Comparison of ENCODE assay signal across 28 cellular contexts in genomic region chr2:122858813-122859212, GRCh38.
"Had no signal": no experiment of that assay in that cellular context is flagged by ENCODE, and none has a peak within 500 bp of the region (broad histone marks: within the 10 kb centered on the region; RNA-seq: fewer than 3 reads in every experiment).

No MANE protein-coding gene starts in this region.

- ATAC-seq: stimulated activated effector memory CD8-positive, alpha-beta T cell treated with anti-CD3 and anti-CD28 coated beads, Interleukin-12 subunit alpha, Interleukin-12 subunit beta, amount 100 ng/mL, for 72 hours; stimulated activated memory B cell treated with anti-CD40 and anti-IgM and Interleukin-4, amounts not matched to agents 10 μg/mL and 1 μg/mL and 100 μg/mL, for 72 hours; stimulated activated naive B cell treated with anti-CD40 and anti-IgM and Interleukin-4, amounts not matched to agents 10 μg/mL and 1 μg/mL and 100 μg/mL, for 72 hours; stimulated activated naive CD8-positive, alpha-beta T cell treated with anti-CD3 and anti-CD28 coated beads, Interleukin-15, amount 100 ng/mL, for 72 hours; stimulated activated naive CD8-positive, alpha-beta T cell treated with anti-CD3 and anti-CD28 coated beads, Interleukin-15, Interleukin-2, amounts not matched to agents 100 U/mL and 50 U/mL, for 24 hours; upper lobe of right lung had no signal

- H3K4me1 ChIP-seq: stomach, suprapubic skin, testis, thyroid gland, tibial artery, tibial nerve, transverse colon, upper lobe of left lung, upper lobe of right lung, uterus, vagina had no signal

- DNase-seq: stimulated activated CD4-positive, alpha-beta T cell treated with anti-CD3 and anti-CD28 coated beads, Interleukin-2, amount 100 ng/mL, for 48 hours; stimulated activated CD4-positive, alpha-beta T cell treated with anti-CD3 and anti-CD28 coated beads, Interleukin-4, amount 100 ng/mL, for 1 hour; stimulated activated CD4-positive, alpha-beta T cell treated with anti-CD3 and anti-CD28 coated beads, Interleukin-4, amount 100 ng/mL, for 24 hours; stimulated activated CD4-positive, alpha-beta T cell treated with anti-CD3 and anti-CD28 coated beads, Interleukin-4, amount 100 ng/mL, for 4 hours; stimulated activated CD8-positive, alpha-beta memory T cell treated with anti-CD3 and anti-CD28 coated beads, Interleukin-4, amount 100 ng/mL, for 48 hours; stimulated activated naive B cell treated with anti-CD40 and anti-IgM and Interleukin-4, amounts not matched to agents 10 μg/mL and 1 μg/mL and 100 μg/mL, for 72 hours; stimulated activated naive CD4-positive, alpha-beta T cell; stimulated activated naive CD4-positive, alpha-beta T cell treated with Interleukin-2 at 50 U/mL for 16 hours; stimulated activated naive CD8-positive, alpha-beta T cell treated with anti-CD3 and anti-CD28 coated beads, Interleukin-15, amount 100 ng/mL, for 72 hours; stimulated activated naive CD8-positive, alpha-beta T cell treated with anti-CD3 and anti-CD28 coated beads, Interleukin-15, Interleukin-2, amounts not matched to agents 100 U/mL and 50 U/mL, for 24 hours; stomach; substantia nigra; testis; thyroid gland; tibial artery; transverse colon; trophoblast cell; upper lobe of left lung; upper lobe of right lung; uterus had no signal

- H3K4me1 Mint-ChIP-seq: stimulated activated effector memory CD8-positive, alpha-beta T cell treated with anti-CD3 and anti-CD28 coated beads, Interleukin-12 subunit alpha, Interleukin-12 subunit beta, amount 100 ng/mL, for 72 hours; stimulated activated memory B cell treated with anti-CD40 and anti-IgM and Interleukin-4, amounts not matched to agents 10 μg/mL and 1 μg/mL and 100 μg/mL, for 72 hours; stimulated activated naive B cell treated with anti-CD40 and anti-IgM and Interleukin-4, amounts not matched to agents 10 μg/mL and 1 μg/mL and 100 μg/mL, for 72 hours; stimulated activated naive CD8-positive, alpha-beta T cell treated with anti-CD3 and anti-CD28 coated beads, Interleukin-15, amount 100 ng/mL, for 72 hours had no signal

- H3K36me3 Mint-ChIP-seq: stimulated activated effector memory CD8-positive, alpha-beta T cell treated with anti-CD3 and anti-CD28 coated beads, Interleukin-12 subunit alpha, Interleukin-12 subunit beta, amount 100 ng/mL, for 72 hours; stimulated activated memory B cell treated with anti-CD40 and anti-IgM and Interleukin-4, amounts not matched to agents 10 μg/mL and 1 μg/mL and 100 μg/mL, for 72 hours; stimulated activated naive B cell treated with anti-CD40 and anti-IgM and Interleukin-4, amounts not matched to agents 10 μg/mL and 1 μg/mL and 100 μg/mL, for 72 hours; type B pancreatic cell had no signal

- H3K9me3 Mint-ChIP-seq: type B pancreatic cell had no signal

- H3K27me3 ChIP-seq: stomach, suprapubic skin, testis, thyroid gland, tibial artery, tibial nerve, transverse colon, upper lobe of left lung, upper lobe of right lung, uterus, vagina had no signal

- H3K4me3 ChIP-seq: stomach, suprapubic skin, testis, thoracic aorta, thyroid gland, tibial artery, tibial nerve, transverse colon, upper lobe of left lung, upper lobe of right lung, uterus, vagina had no signal

- H3K36me3 ChIP-seq: stomach, suprapubic skin, thoracic aorta, thyroid gland, tibial artery, tibial nerve, transverse colon, upper lobe of left lung, upper lobe of right lung, uterus, vagina had no signal

- H3K4me3 Mint-ChIP-seq: stimulated activated effector memory CD8-positive, alpha-beta T cell treated with anti-CD3 and anti-CD28 coated beads, Interleukin-12 subunit alpha, Interleukin-12 subunit beta, amount 100 ng/mL, for 72 hours; stimulated activated memory B cell treated with anti-CD40 and anti-IgM and Interleukin-4, amounts not matched to agents 10 μg/mL and 1 μg/mL and 100 μg/mL, for 72 hours; stimulated activated naive B cell treated with anti-CD40 and anti-IgM and Interleukin-4, amounts not matched to agents 10 μg/mL and 1 μg/mL and 100 μg/mL, for 72 hours; stimulated activated naive CD8-positive, alpha-beta T cell treated with anti-CD3 and anti-CD28 coated beads, Interleukin-15, amount 100 ng/mL, for 72 hours; stimulated activated naive CD8-positive, alpha-beta T cell treated with anti-CD3 and anti-CD28 coated beads, Interleukin-15, Interleukin-2, amounts not matched to agents 100 ng/mL and 50 ng/mL, for 24 hours; type B pancreatic cell had no signal

- H3K9me3 ChIP-seq: stomach, suprapubic skin, testis, thoracic aorta, thyroid gland, tibial artery, tibial nerve, transverse colon, upper lobe of left lung, upper lobe of right lung, uterus, vagina had no signal

- H3K27ac Mint-ChIP-seq: stimulated activated effector memory CD8-positive, alpha-beta T cell treated with anti-CD3 and anti-CD28 coated beads, Interleukin-12 subunit alpha, Interleukin-12 subunit beta, amount 100 ng/mL, for 72 hours; stimulated activated memory B cell treated with anti-CD40 and anti-IgM and Interleukin-4, amounts not matched to agents 10 μg/mL and 1 μg/mL and 100 μg/mL, for 72 hours; stimulated activated naive B cell treated with anti-CD40 and anti-IgM and Interleukin-4, amounts not matched to agents 10 μg/mL and 1 μg/mL and 100 μg/mL, for 72 hours; stimulated activated naive CD8-positive, alpha-beta T cell treated with anti-CD3 and anti-CD28 coated beads, Interleukin-15, amount 100 ng/mL, for 72 hours; stimulated activated naive CD8-positive, alpha-beta T cell treated with anti-CD3 and anti-CD28 coated beads, Interleukin-15, Interleukin-2, amounts not matched to agents 100 ng/mL and 50 ng/mL, for 24 hours; type B pancreatic cell had no signal

- H3K27ac ChIP-seq: stomach, suprapubic skin, testis, thoracic aorta, thyroid gland, tibial artery, tibial nerve, transverse colon, upper lobe of left lung, upper lobe of right lung, uterus, vagina had no signal

- H3K27me3 Mint-ChIP-seq: stimulated activated memory B cell treated with anti-CD40 and anti-IgM and Interleukin-4, amounts not matched to agents 10 μg/mL and 1 μg/mL and 100 μg/mL, for 72 hours; stimulated activated naive B cell treated with anti-CD40 and anti-IgM and Interleukin-4, amounts not matched to agents 10 μg/mL and 1 μg/mL and 100 μg/mL, for 72 hours; stimulated activated naive CD8-positive, alpha-beta T cell treated with anti-CD3 and anti-CD28 coated beads, Interleukin-15, amount 100 ng/mL, for 72 hours; stimulated activated naive CD8-positive, alpha-beta T cell treated with anti-CD3 and anti-CD28 coated beads, Interleukin-15, Interleukin-2, amounts not matched to agents 100 ng/mL and 50 ng/mL, for 24 hours had no signal
